In the genomic region with DNA sequence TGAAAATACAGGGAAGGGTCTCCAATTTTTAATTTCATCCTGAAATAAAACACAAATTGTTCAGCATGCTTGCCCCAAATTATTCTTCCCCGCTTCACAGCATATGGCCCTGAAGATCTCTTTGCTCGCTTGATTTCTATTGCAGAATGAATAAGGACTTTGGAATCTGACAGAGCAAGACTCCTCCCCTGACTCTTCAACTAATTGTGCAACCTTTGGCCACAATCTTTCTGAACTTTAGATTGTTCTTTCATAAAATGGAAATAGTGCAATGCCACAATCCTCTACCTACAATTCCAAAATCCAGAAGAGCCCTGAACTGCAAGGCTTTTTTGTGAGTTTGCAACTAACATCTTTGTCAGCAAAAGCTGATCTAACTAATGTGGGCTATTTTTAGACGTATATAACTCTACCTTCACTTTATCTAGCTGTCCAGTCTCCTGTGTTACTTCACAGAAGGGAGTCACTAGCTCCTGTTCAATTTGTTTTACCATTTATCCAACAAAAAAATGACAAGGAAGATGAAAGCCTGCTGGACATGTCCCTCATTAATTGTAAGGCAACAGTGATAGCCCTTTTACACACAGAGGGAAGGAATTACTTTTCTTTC, we compare ENCODE assay signal across 13 cellular contexts. TPM values are rescaled to one million over a fixed set of nuclear protein-coding genes. Genes with fewer than 3 reads are reported as not detected.
DNase-seq lines count a peak whose midpoint lies in the region; ATAC-seq and TF ChIP-seq lines count a peak whose summit lies in the region.
"Had no signal": no experiment of that assay in that cellular context is flagged by ENCODE, and none has a peak within 500 bp of the region (broad histone marks: within the 10 kb centered on the region; RNA-seq: fewer than 3 reads in every experiment).

No MANE protein-coding gene starts in this region.

- H3K4me3 ChIP-seq in NB4 (ENCODE audit: low read depth, low read length) (no peak overlapping the region), esophagus muscularis mucosa (no peak overlapping the region), neuronal stem cell (ENCODE audit: low read length in 2 of 2) (no peak overlapping the region)

- no peak overlapping the region for H2BK12ac ChIP-seq in neuronal stem cell (ENCODE audit: low read length)

- intact Hi-C loops in esophagus muscularis mucosa (cut with DNase I), result no loop called here

- no peak for TF ChIP-seq POLR2A in NB4 (IDR thresholded peaks at IDR 0.05; ENCODE audit: extremely low read depth, insufficient read length)
- no peak for TF ChIP-seq POLR2A in esophagus muscularis mucosa (IDR thresholded peaks at IDR 0.05; ENCODE audit: low read depth)

- no peak overlapping the region for H3K23ac ChIP-seq in neuronal stem cell (ENCODE audit: low read depth, low read length, poor library complexity)

- no peak for TF ChIP-seq EP300 in esophagus muscularis mucosa (IDR thresholded peaks at IDR 0.05)

- no peaks in the 10 kb centered on the region for H3K79me1 ChIP-seq in neuronal stem cell (ENCODE audit: low read depth, low read length)

- H3K36me3 ChIP-seq in esophagus muscularis mucosa (peaks cover 27 to 72% (median 42%) of the 10 kb centered on the region in 4 donors), neuronal stem cell (replicated peaks in 1 of 2; ENCODE audit: control insufficient read depth in 2 of 2, insufficient read depth in 2 of 2, low read length in 2 of 2) (no peaks in the 10 kb centered on the region)

- H3K4me2 ChIP-seq in neuronal stem cell (ENCODE audit: insufficient read depth, low read length, poor library complexity, severe bottlenecking), result no peak overlapping the region

- H3K4ac ChIP-seq in neuronal stem cell (ENCODE audit: low read length), result no peak overlapping the region

- TF ChIP-seq CTCF in NB4 (IDR thresholded peaks at IDR 0.05; ENCODE audit: low read depth, low read length) (no peak), esophagus muscularis mucosa (IDR thresholded peaks at IDR 0.05) (no peak), omental fat pad (IDR thresholded peaks at IDR 0.05) (no peak)

- H3K4me1 ChIP-seq in esophagus muscularis mucosa (no peaks in the 10 kb centered on the region), neuronal stem cell (ENCODE audit: control insufficient read depth in 2 of 2, insufficient read depth in 1 of 2, low read depth in 1 of 2, low read length in 2 of 2) (peaks cover 0 to 2% of the 10 kb centered on the region in 2 donors)

- no peak overlapping the region for H2BK5ac ChIP-seq in neuronal stem cell (ENCODE audit: low read length)

- H3K9ac ChIP-seq in neuronal stem cell (ENCODE audit: low read depth, low read length, poor library complexity), result no peak overlapping the region

- no peak overlapping the region for H2BK120ac ChIP-seq in neuronal stem cell (ENCODE audit: low read depth, low read length)

- ATAC-seq in omental fat pad (ENCODE audit: low FRiP score) (peak; percentile 83), GM18861 (IDR thresholded peaks at IDR 0.05; ENCODE audit: unreplicated experiment) (no peak), HG03571 (IDR thresholded peaks at IDR 0.05; ENCODE audit: unreplicated experiment) (no peak)
- ATAC-seq: activated CD8-positive, alpha-beta memory T cell treated with anti-CD3 and anti-CD28 coated beads, Interleukin-2, amount 10 ng/mL, durations not matched to agents 7 days and 5 days had no signal

- DNase-seq in Daoy (ENCODE audit: low read depth), result peak; percentile 19
- DNase-seq in NB4 (ENCODE audit: low read depth), result peak; percentile 43
- peak; percentile 66 for DNase-seq in esophagus muscularis mucosa (ENCODE audit: extremely low spot score)
- no peak for DNase-seq in omental fat pad (ENCODE audit: low spot score)
- DNase-seq in neuronal stem cell (ENCODE audit: low spot score), result no peak
- no peak for DNase-seq in immature natural killer cell
- DNase-seq: activated CD8-positive, alpha-beta memory T cell treated with anti-CD3 and anti-CD28 coated beads, Interleukin-2, amount 10 ng/mL, durations not matched to agents 7 days and 5 days; amygdala; mesendoderm; NCI-H510A; T-helper 2 cell had no signal

- H3K9me3 Mint-ChIP-seq in immature natural killer cell, result no peaks in the 10 kb centered on the region

- H2AK5ac ChIP-seq in neuronal stem cell (ENCODE audit: low read depth, low read length), result no peak overlapping the region

- peaks cover 0 to 12% of the 10 kb centered on the region in 2 donors for H3K4me1 Mint-ChIP-seq in immature natural killer cell
- H3K4me1 Mint-ChIP-seq: activated CD8-positive, alpha-beta memory T cell treated with anti-CD3 and anti-CD28 coated beads, Interleukin-2, amount 10 ng/mL, durations not matched to agents 7 days and 5 days had no signal

- H2BK15ac ChIP-seq in neuronal stem cell (ENCODE audit: low read length), result no peak overlapping the region

- no peak overlapping the region for H3K27ac Mint-ChIP-seq in immature natural killer cell
- H3K27ac Mint-ChIP-seq: activated CD8-positive, alpha-beta memory T cell treated with anti-CD3 and anti-CD28 coated beads, Interleukin-2, amount 10 ng/mL, durations not matched to agents 7 days and 5 days had no signal

- no peak overlapping the region for H4K91ac ChIP-seq in neuronal stem cell (ENCODE audit: low read depth, low read length, poor library complexity)

- no peaks in the 10 kb centered on the region for H3K27me3 Mint-ChIP-seq in immature natural killer cell (ENCODE audit: low read depth in 3 of 3)
- H3K27me3 Mint-ChIP-seq: activated CD8-positive, alpha-beta memory T cell treated with anti-CD3 and anti-CD28 coated beads, Interleukin-2, amount 10 ng/mL, durations not matched to agents 7 days and 5 days had no signal

- no peak overlapping the region for H4K8ac ChIP-seq in neuronal stem cell (ENCODE audit: low read depth, low read length)

- 67% methylated on average over 3 of the region's 3 CpGs for WGBS in esophagus muscularis mucosa
- no CpG with 5 or more reads among the region's 3 CpGs for WGBS in neuronal stem cell (ENCODE audit: extremely low coverage in 2 of 2, insufficient read length in 2 of 2, insufficient replicate concordance in 1 of 2), 2 donors

- H3K9me3 ChIP-seq in esophagus muscularis mucosa (no peaks in the 10 kb centered on the region), neuronal stem cell (replicated peaks in 1 of 2; ENCODE audit: control insufficient read depth in 2 of 2, insufficient read depth in 1 of 2, low read depth in 1 of 2, low read length in 2 of 2) (no peaks in the 10 kb centered on the region)

- H3K36me3 Mint-ChIP-seq in immature natural killer cell, result peaks cover 41 to 57% (median 42%) of the 10 kb centered on the region in 3 donors

- no peak overlapping the region for H3K27ac ChIP-seq in esophagus muscularis mucosa (replicated peaks in 1 of 4)
- H3K27ac ChIP-seq in neuronal stem cell (replicated peaks; ENCODE audit: low read length), result no peak overlapping the region

- no peak overlapping the region for H3K14ac ChIP-seq in neuronal stem cell (ENCODE audit: low read length)

- H3K18ac ChIP-seq in neuronal stem cell (ENCODE audit: low read length), result no peak overlapping the region

- H2AFZ ChIP-seq in neuronal stem cell (ENCODE audit: low read length), result no peak overlapping the region

- H3K27me3 ChIP-seq in esophagus muscularis mucosa (no peaks in the 10 kb centered on the region), neuronal stem cell (ENCODE audit: control insufficient read depth in 3 of 3, insufficient read depth in 3 of 3, low read depth in 1 of 3, low read length in 3 of 3) (no peaks in the 10 kb centered on the region)

- H3K4me3 Mint-ChIP-seq in immature natural killer cell, result no peak overlapping the region
- H3K4me3 Mint-ChIP-seq: activated CD8-positive, alpha-beta memory T cell treated with anti-CD3 and anti-CD28 coated beads, Interleukin-2, amount 10 ng/mL, durations not matched to agents 7 days and 5 days had no signal

RNA-seq across cellular contexts. Expression of gene RNASEL, which starts 13.4 kb away (rescaled TPM):
- 5.6 and 6.5 TPM in 2 replicates for total RNA-seq in Daoy (2014; rRNA removed; shearing (Covaris generic))
- total RNA-seq in esophagus muscularis mucosa (10 to 100 TPM in 1 of 4 donors, 1 to 10 TPM in 3; 6.0 to 10.8 (median 9.0) TPM), omental fat pad (10 to 100 TPM in 2 of 4 donors, 1 to 10 TPM in 2; 4.8 to 12.6 (median 9.4) TPM)
- polyA plus RNA-seq in neuronal stem cell (2013, experiment 1 of 2), result 1.4 TPM
- polyA plus RNA-seq in neuronal stem cell (2013, experiment 2 of 2), result 1.5 TPM
- 1 to 10 TPM; 2.0 to 5.7 (median 2.8) TPM for polyA plus RNA-seq in immature natural killer cell

RNA-seq across cellular contexts. Expression of gene RGS16, which starts 28.5 kb away (rescaled TPM):
- 0.91 and 1.6 TPM in 2 replicates for total RNA-seq in Daoy (2014; rRNA removed; shearing (Covaris generic))
- total RNA-seq in esophagus muscularis mucosa, result 10 to 100 TPM in 1 of 4 donors, 1 to 10 TPM in 2, under 1 TPM in 1; 0.83 to 19.7 (median 2.2) TPM
- 10 to 100 TPM in 2 of 4 donors, 1 to 10 TPM in 2; 4.1 to 38.9 (median 12.1) TPM for total RNA-seq in omental fat pad
- polyA plus RNA-seq in neuronal stem cell (2013, experiment 1 of 2), result 17.7 TPM
- polyA plus RNA-seq in neuronal stem cell (2013, experiment 2 of 2), result 17.6 TPM
- polyA plus RNA-seq in immature natural killer cell, result under 1 TPM; 0.21 to 0.50 (median 0.48) TPM

Comparison
In these comparisons a context has a peak if more than half of its experiments do, and no peak if none do; other contexts are left out.
1. DNase-seq: peak in Daoy (single experiment), NB4 (single experiment) and esophagus muscularis mucosa (single experiment); none in omental fat pad (single experiment), neuronal stem cell (single experiment) and immature natural killer cell (0 of 3).